In the genomic region with DNA sequence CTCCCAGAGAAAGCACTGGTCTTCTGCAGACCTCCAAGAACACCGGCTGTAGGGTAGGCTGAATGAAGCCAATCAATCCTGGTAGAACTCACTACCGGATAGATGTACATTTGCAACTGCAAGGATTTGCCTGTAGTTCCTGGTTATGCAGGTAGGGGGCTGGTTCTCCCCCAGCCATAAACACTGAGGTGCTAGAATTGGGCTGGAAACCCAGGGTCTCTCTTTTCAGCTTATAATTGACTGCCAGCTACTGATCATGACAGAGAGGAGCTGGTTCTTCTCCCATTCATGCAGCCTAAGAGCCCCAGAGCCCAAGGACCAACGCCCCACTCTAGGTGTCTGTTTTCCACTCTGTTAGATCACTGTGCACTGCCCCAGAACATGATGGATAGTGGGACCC, we compare ENCODE assay signal across 12 cellular contexts.
DNase-seq lines count a peak whose midpoint lies in the region; ATAC-seq and TF ChIP-seq lines count a peak whose summit lies in the region.
"Had no signal": no experiment of that assay in that cellular context is flagged by ENCODE, and none has a peak within 500 bp of the region (broad histone marks: within the 10 kb centered on the region; RNA-seq: fewer than 3 reads in every experiment).

No MANE protein-coding gene starts in this region.

- H3K36me3 Mint-ChIP-seq in nephron progenitor cell (ENCODE audit: low read depth) = no peaks in the 10 kb centered on the region
- H3K36me3 Mint-ChIP-seq: activated naive CD4-positive, alpha-beta T cell treated with anti-CD3 and anti-CD28 coated beads, Interleukin-2, amount 10 ng/mL, durations not matched to agents 7 days and 5 days had no signal

- no peak overlapping the region for H3K4me3 ChIP-seq in astrocyte of the spinal cord (ENCODE audit: low read depth, low read length)
- H3K4me3 ChIP-seq: SJCRH30 had no signal

- H3K27me3 Mint-ChIP-seq in nephron progenitor cell (ENCODE audit: low read depth, poor library complexity) = peaks cover 15% of the 10 kb centered on the region

- ATAC-seq in HG02642 (IDR thresholded peaks at IDR 0.05; ENCODE audit: poor library complexity, unreplicated experiment) = peak; percentile 56
- no peak for ATAC-seq in GM21825 (IDR thresholded peaks at IDR 0.05; ENCODE audit: unreplicated experiment)
- ATAC-seq in GM18873 (IDR thresholded peaks at IDR 0.05; ENCODE audit: low FRiP score, unreplicated experiment) = no peak
- ATAC-seq: activated CD4-positive, alpha-beta T cell treated with anti-CD3 and anti-CD28 coated beads for 36 hours had no signal

- DNase-seq in DMS 273 (lab: John Stamatoyannopoulos, UW; ENCODE audit: unreplicated experiment) = peak; percentile 14
- DNase-seq in DMS 273 treated with DMSO at 0.1 percent for 48 hours (lab: John Stamatoyannopoulos, UW) = no peak
- DNase-seq in astrocyte of the spinal cord (ENCODE audit: low read depth, low spot score) = no peak
- DNase-seq in nephron progenitor cell = no peak
- no peak for DNase-seq in anterior cingulate cortex (lab: John Stamatoyannopoulos, UW)
- DNase-seq: activated CD4-positive, alpha-beta T cell treated with anti-CD3 and anti-CD28 coated beads for 36 hours; activated naive CD4-positive, alpha-beta T cell treated with anti-CD3 and anti-CD28 coated beads, Interleukin-2, amount 10 ng/mL, durations not matched to agents 7 days and 5 days; NCI-H2227 treated with DMSO at 0.1 percent for 48 hours had no signal

- no peak overlapping the region for H3K27ac Mint-ChIP-seq in nephron progenitor cell
- H3K27ac Mint-ChIP-seq: activated CD4-positive, alpha-beta T cell treated with anti-CD3 and anti-CD28 coated beads for 36 hours; activated naive CD4-positive, alpha-beta T cell treated with anti-CD3 and anti-CD28 coated beads, Interleukin-2, amount 10 ng/mL, durations not matched to agents 7 days and 5 days had no signal

- H3K9me3 Mint-ChIP-seq in nephron progenitor cell = peaks cover 8% of the 10 kb centered on the region
- H3K9me3 Mint-ChIP-seq: activated naive CD4-positive, alpha-beta T cell treated with anti-CD3 and anti-CD28 coated beads, Interleukin-2, amount 10 ng/mL, durations not matched to agents 7 days and 5 days had no signal

- no peak overlapping the region for H3K4me3 Mint-ChIP-seq in nephron progenitor cell
- H3K4me3 Mint-ChIP-seq: activated CD4-positive, alpha-beta T cell treated with anti-CD3 and anti-CD28 coated beads for 36 hours; activated naive CD4-positive, alpha-beta T cell treated with anti-CD3 and anti-CD28 coated beads, Interleukin-2, amount 10 ng/mL, durations not matched to agents 7 days and 5 days had no signal

- peak; percentile 37 for TF ChIP-seq CTCF in astrocyte of the spinal cord (IDR thresholded peaks at IDR 0.05; ENCODE audit: low read depth, low read length)
- peak; percentile 21 for TF ChIP-seq CTCF in nephron progenitor cell (IDR thresholded peaks at IDR 0.05)

- no peaks in the 10 kb centered on the region for H3K4me1 Mint-ChIP-seq in nephron progenitor cell
- H3K4me1 Mint-ChIP-seq: activated CD4-positive, alpha-beta T cell treated with anti-CD3 and anti-CD28 coated beads for 36 hours; activated naive CD4-positive, alpha-beta T cell treated with anti-CD3 and anti-CD28 coated beads, Interleukin-2, amount 10 ng/mL, durations not matched to agents 7 days and 5 days had no signal

- in situ Hi-C loops in astrocyte of the spinal cord (cut with HindIII; ENCODE audit: low sequenced_read_pairs) = no loop called here
